In genomic region chr22:26679003-26679629, GRCh38 we compare ENCODE assay signal across 8 cellular contexts. TPM values are rescaled to one million over a fixed set of nuclear protein-coding genes. Genes with fewer than 3 reads are reported as not detected.
DNase-seq lines count a peak whose midpoint lies in the region; ATAC-seq and TF ChIP-seq lines count a peak whose summit lies in the region.

No MANE protein-coding gene starts in this region.

- H3K4me1 ChIP-seq in right lobe of liver, result peaks cover 0 to 4% (median 0%) of the 10 kb centered on the region in 4 donors

- no peak for TF ChIP-seq POLR2A in right lobe of liver (IDR thresholded peaks at IDR 0.05)

- DNase-seq in AML-193 (lab: John Stamatoyannopoulos, UW) (peak; percentile 56 to 59), GM19240 (ENCODE audit: insufficient read length, low spot score) (peak; percentile 58), NCI-H446 treated with DMSO at 0.1 percent for 48 hours (lab: John Stamatoyannopoulos, UW) (peak; percentile 52), coronary artery (ENCODE audit: low spot score) (no peak), right lobe of liver (peak; percentile 50 to 67 (median 67)), cerebellar nuclear complex (lab: John Stamatoyannopoulos, UW) (no peak)
- DNase-seq in activated CD4-positive, alpha-beta T cell treated with anti-CD3 and anti-CD28 coated beads for 48 hours, result peak; percentile 85
- DNase-seq in stimulated activated CD8-positive, alpha-beta memory T cell treated with anti-CD3 and anti-CD28 coated beads, Interleukin-12 subunit alpha, Interleukin-12 subunit beta, amount 100 ng/mL, for 1 hour (ENCODE audit: low read depth), result peak; percentile 57

- no peaks in the 10 kb centered on the region for H3K27me3 ChIP-seq in right lobe of liver

- H3K27ac ChIP-seq in coronary artery, result no peak overlapping the region
- H3K27ac ChIP-seq in right lobe of liver, result no peak overlapping the region

- peaks cover 0 to 6% (median 2%) of the 10 kb centered on the region in 4 donors for H3K36me3 ChIP-seq in right lobe of liver

- no peaks in the 10 kb centered on the region for H3K9me3 ChIP-seq in right lobe of liver

- 34% methylated on average over 5 of the region's 9 CpGs for WGBS in right lobe of liver (ENCODE audit: insufficient coverage, low coverage, low lambda C conversion rate, missing lambda C conversion rate)

- peak; percentile 96 to 99 (median 96) for ATAC-seq in right lobe of liver

- no peak overlapping the region for H3K4me3 ChIP-seq in coronary artery
- no peak overlapping the region for H3K4me3 ChIP-seq in right lobe of liver

- TF ChIP-seq CTCF in coronary artery (IDR thresholded peaks at IDR 0.05) (peak; percentile 79), right lobe of liver (IDR thresholded peaks at IDR 0.05) (peak; percentile 83 to 93 (median 92))

- intact Hi-C loops in right lobe of liver (cut with DNase I), result no loop called here

RNA-seq across cellular contexts. Expression of gene MIAT, which starts 21.7 kb away (rescaled TPM):
- 1 to 10 TPM in 1 of 6 experiments, under 1 TPM in 5; 0.19 to 3.2 (median 0.47) TPM for total RNA-seq in right lobe of liver

RNA-seq across cellular contexts. Expression of gene CRYBA4, which starts 57.4 kb away (rescaled TPM):
- not detected for total RNA-seq in right lobe of liver

Comparison
In these comparisons a context has a peak if more than half of its experiments do, and no peak if none do; other contexts are left out.
1. DNase-seq: peak in AML-193 (2 of 2), GM19240 (single experiment), NCI-H446 treated with DMSO at 0.1 percent for 48 hours (single experiment), activated CD4-positive, alpha-beta T cell treated with anti-CD3 and anti-CD28 coated beads for 48 hours (single experiment), right lobe of liver (3 of 3) and stimulated activated CD8-positive, alpha-beta memory T cell treated with anti-CD3 and anti-CD28 coated beads, Interleukin-12 subunit alpha, Interleukin-12 subunit beta, amount 100 ng/mL, for 1 hour (single experiment); none in coronary artery (single experiment) and cerebellar nuclear complex (0 of 2).